9 cellular contexts compared by ENCODE assay signal in genomic region chr20:32285621-32286334, GRCh38. TPM values are rescaled to one million over a fixed set of nuclear protein-coding genes. Genes with fewer than 3 reads are reported as not detected.
DNase-seq lines count a peak whose midpoint lies in the region; ATAC-seq and TF ChIP-seq lines count a peak whose summit lies in the region.
"Had no signal": no experiment of that assay in that cellular context is flagged by ENCODE, and none has a peak within 500 bp of the region (broad histone marks: within the 10 kb centered on the region; RNA-seq: fewer than 3 reads in every experiment).

No MANE protein-coding gene starts in this region.

- H3K4me3 Mint-ChIP-seq in CD4-positive, alpha-beta memory T cell = peak overlapping the region; percentile 24 to 80 (median 66)

- intact Hi-C loops in CD4-positive, alpha-beta memory T cell (cut with micrococcal nuclease) = no loop called here

- no peaks in the 10 kb centered on the region for H3K27me3 ChIP-seq in CD4-positive, alpha-beta memory T cell (ENCODE audit: insufficient read depth, low read length)
- H3K27me3 ChIP-seq in lung (ENCODE audit: control insufficient read depth, insufficient read depth) = no peaks in the 10 kb centered on the region

- peak; percentile 27 to 75 (median 39) for DNase-seq in CD4-positive, alpha-beta memory T cell
- peak in 73 of 76 experiments; percentile 9 to 98 (median 76) for DNase-seq in HUDEP-2 (lab: John Stamatoyannopoulos, UW; ENCODE audit: unreplicated experiment in 76 of 76)
- DNase-seq in activated naive CD4-positive, alpha-beta T cell treated with anti-CD3 and anti-CD28 coated beads, Interleukin-2, amount 50 U/mL, for 16 hours = peak; percentile 26
- DNase-seq in lung (ENCODE audit: low spot score) = no peak
- no peak for DNase-seq in SIG-M5 (lab: John Stamatoyannopoulos, UW)
- no peak for DNase-seq in NCI-H2029 treated with DMSO at 0.1 percent for 48 hours (lab: John Stamatoyannopoulos, UW)

- H3K36me3 Mint-ChIP-seq in CD4-positive, alpha-beta memory T cell = peaks cover 1 to 6% of the 10 kb centered on the region in 2 donors

- POLR2A ChIA-PET in CD4-positive, alpha-beta memory T cell (lab: Charles Lee; ENCODE audit: partially characterized antibody) = interaction anchor here (0.6 to 2.2 kb wide), 8 partner anchors 9 to 367 kb away, joined by 3 to 10 read pairs (median 4); partner anchors contain the start of gene ASXL1

- no peak for TF ChIP-seq CTCF in lung (IDR thresholded peaks at IDR 0.05; ENCODE audit: control extremely low read depth, extremely low read depth)

- peak; percentile 74 for ATAC-seq in GM19372 (IDR thresholded peaks at IDR 0.05; ENCODE audit: low read depth, unreplicated experiment)
- ATAC-seq in lung (ENCODE audit: insufficient read depth, low FRiP score) = no peak
- no peak for ATAC-seq in HG02970 (IDR thresholded peaks at IDR 0.05; ENCODE audit: low FRiP score, unreplicated experiment)

- no peaks in the 10 kb centered on the region for H3K36me3 ChIP-seq in CD4-positive, alpha-beta memory T cell (ENCODE audit: insufficient read depth, low read length)
- H3K36me3 ChIP-seq in lung (ENCODE audit: control insufficient read depth in 2 of 2, insufficient read depth in 2 of 2, low read length in 2 of 2) = peaks cover 0 to 2% of the 10 kb centered on the region in 2 donors

- WGBS in lung, 2 donors = 49 to 55% methylated on average over 4 of the region's 4 CpGs

- no peak overlapping the region for H3K4me3 ChIP-seq in CD4-positive, alpha-beta memory T cell (ENCODE audit: low read length in 2 of 2)
- H3K4me3 ChIP-seq in lung = no peak overlapping the region

- peaks cover 0 to 1% (median 0%) of the 10 kb centered on the region in 8 donors for H3K9me3 Mint-ChIP-seq in CD4-positive, alpha-beta memory T cell

- no peaks in the 10 kb centered on the region for H3K27me3 Mint-ChIP-seq in CD4-positive, alpha-beta memory T cell

- peak overlapping the region; percentile 60 for H3K27ac ChIP-seq in CD4-positive, alpha-beta memory T cell (ENCODE audit: low read depth, low read length)
- H3K27ac ChIP-seq in lung (ENCODE audit: low read depth in 1 of 2, low read length in 1 of 2) = peak overlapping the region; percentile 11 to 37
- H3K27ac ChIP-seq: HL-60 had no signal

- peak overlapping the region; percentile 70 to 91 (median 81) for H3K27ac Mint-ChIP-seq in CD4-positive, alpha-beta memory T cell

- H3K9me3 ChIP-seq in CD4-positive, alpha-beta memory T cell (ENCODE audit: control insufficient read depth in 1 of 2, low read length in 2 of 2) = no peaks in the 10 kb centered on the region
- no peaks in the 10 kb centered on the region for H3K9me3 ChIP-seq in lung (ENCODE audit: control insufficient read depth in 2 of 2, insufficient read depth in 1 of 2, low read length in 1 of 2)

- H3K4me1 Mint-ChIP-seq in CD4-positive, alpha-beta memory T cell = peaks cover 37 to 48% (median 41%) of the 10 kb centered on the region in 4 donors

- CTCF ChIA-PET in CD4-positive, alpha-beta memory T cell (lab: Charles Lee; ENCODE audit: partially characterized antibody) = interaction anchor here (0.7 to 1.5 kb wide), 6 partner anchors 9 to 237 kb away, joined by 3 to 4 read pairs (median 3); partner anchors contain the start of gene ASXL1

- H3K4me1 ChIP-seq in CD4-positive, alpha-beta memory T cell (ENCODE audit: insufficient read depth, low read length) = peaks cover 34% of the 10 kb centered on the region
- peaks cover 5 to 13% of the 10 kb centered on the region in 2 donors for H3K4me1 ChIP-seq in lung (ENCODE audit: control insufficient read depth in 2 of 2, insufficient read depth in 2 of 2, low read length in 2 of 2)

RNA-seq across cellular contexts. Expression of gene KIF3B, which starts 8.3 kb away (rescaled TPM):
- total RNA-seq in CD4-positive, alpha-beta memory T cell = 10 to 100 TPM; 14.2 to 14.5 TPM
- polyA plus RNA-seq in CD4-positive, alpha-beta memory T cell = 1 to 10 TPM; 1.6 to 5.2 TPM
- 10 to 100 TPM; 30.6 to 35.3 TPM for total RNA-seq in lung
- polyA plus RNA-seq in lung = 10 to 100 TPM in 1 of 2 donors, 1 to 10 TPM in 1; 8.5 to 15.9 TPM

Comparison
In these comparisons a context has a peak if more than half of its experiments do, and no peak if none do; other contexts are left out.
1. DNase-seq: peak in CD4-positive, alpha-beta memory T cell (5 of 5), HUDEP-2 (73 of 76) and activated naive CD4-positive, alpha-beta T cell treated with anti-CD3 and anti-CD28 coated beads, Interleukin-2, amount 50 U/mL, for 16 hours (single experiment); none in lung (single experiment), SIG-M5 (single experiment) and NCI-H2029 treated with DMSO at 0.1 percent for 48 hours (single experiment).